26 cellular contexts compared by ENCODE assay signal in the genomic region with DNA sequence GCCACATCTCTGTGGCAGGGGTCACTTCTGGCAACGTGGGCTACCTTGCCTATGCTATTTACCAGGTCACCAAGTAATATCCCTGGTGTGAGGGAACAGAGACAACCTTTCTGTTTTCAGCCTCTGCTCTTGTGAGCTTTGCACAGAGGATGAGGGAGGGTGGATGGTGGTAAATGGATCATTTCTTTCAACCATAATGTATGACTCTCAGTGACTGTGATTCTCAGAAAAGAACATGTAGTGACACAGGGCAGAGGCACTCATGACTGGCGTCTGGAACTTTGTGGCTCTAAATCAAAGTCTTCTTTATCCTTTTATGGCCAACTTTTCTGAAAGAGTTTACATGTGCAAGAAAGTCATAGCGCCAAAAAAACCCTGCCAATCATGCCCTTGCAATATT.
"Had no signal": no experiment of that assay in that cellular context is flagged by ENCODE, and none has a peak within 500 bp of the region (broad histone marks: within the 10 kb centered on the region; RNA-seq: fewer than 3 reads in every experiment).

No MANE protein-coding gene starts in this region.

- DNase-seq: colonic mucosa; cortex of kidney; effector CD8-positive, alpha-beta T cell; effector memory CD8-positive, alpha-beta T cell; endodermal cell; erythroblast; foreskin keratinocyte; heart left ventricle; immature natural killer cell; islet precursor cell; kidney; kidney glomerular epithelial cell; left colon; left ventricle myocardium inferior; lower lobe of right lung; mesendoderm; midbrain had no signal

- H3K36me3 ChIP-seq: colonic mucosa, gastroesophageal sphincter, heart left ventricle, left ventricle myocardium inferior, lower lobe of right lung had no signal

- H3K4me1 Mint-ChIP-seq: endodermal cell, immature natural killer cell, memory B cell had no signal

- H3K9me3 Mint-ChIP-seq: dendritic cell treated with granulocyte-macrophage colony-stimulating factor and Interleukin-4, amounts not matched to agents 40 ng/mL and 50 ng/mL, for 4 days; effector memory CD8-positive, alpha-beta T cell; endodermal cell; immature natural killer cell; memory B cell had no signal

- H3K9me3 ChIP-seq: colonic mucosa, lower lobe of right lung had no signal

- ATAC-seq: effector memory CD8-positive, alpha-beta T cell; esophagus mucosa; gastroesophageal sphincter; left colon; left lobe of liver; lower lobe of right lung had no signal

- H3K27me3 ChIP-seq: colonic mucosa, gastroesophageal sphincter, heart left ventricle, hepatocyte had no signal

- H3K36me3 Mint-ChIP-seq: immature natural killer cell, memory B cell had no signal

- H3K4me3 Mint-ChIP-seq: dendritic cell treated with granulocyte-macrophage colony-stimulating factor and Interleukin-4, amounts not matched to agents 40 ng/mL and 50 ng/mL, for 4 days; effector memory CD8-positive, alpha-beta T cell; endodermal cell; immature natural killer cell; memory B cell had no signal

- H3K4me3 ChIP-seq: colonic mucosa, gastroesophageal sphincter, heart left ventricle, hepatocyte, left ventricle myocardium inferior, lower lobe of right lung had no signal

- H3K27ac Mint-ChIP-seq: dendritic cell treated with granulocyte-macrophage colony-stimulating factor and Interleukin-4, amounts not matched to agents 40 ng/mL and 50 ng/mL, for 4 days; effector memory CD8-positive, alpha-beta T cell; endodermal cell; immature natural killer cell; memory B cell had no signal

- H3K4me1 ChIP-seq: colonic mucosa, foreskin keratinocyte, gastroesophageal sphincter, lower lobe of right lung had no signal

- FAIRE-seq: endometrium, frontal cortex, kidney had no signal

- H3K27ac ChIP-seq: colonic mucosa, epithelial cell of prostate, foreskin keratinocyte, gastroesophageal sphincter, heart left ventricle, hepatocyte, left ventricle myocardium inferior, lower lobe of right lung had no signal
